1 cellular context compared by ENCODE assay signal in the genomic region with DNA sequence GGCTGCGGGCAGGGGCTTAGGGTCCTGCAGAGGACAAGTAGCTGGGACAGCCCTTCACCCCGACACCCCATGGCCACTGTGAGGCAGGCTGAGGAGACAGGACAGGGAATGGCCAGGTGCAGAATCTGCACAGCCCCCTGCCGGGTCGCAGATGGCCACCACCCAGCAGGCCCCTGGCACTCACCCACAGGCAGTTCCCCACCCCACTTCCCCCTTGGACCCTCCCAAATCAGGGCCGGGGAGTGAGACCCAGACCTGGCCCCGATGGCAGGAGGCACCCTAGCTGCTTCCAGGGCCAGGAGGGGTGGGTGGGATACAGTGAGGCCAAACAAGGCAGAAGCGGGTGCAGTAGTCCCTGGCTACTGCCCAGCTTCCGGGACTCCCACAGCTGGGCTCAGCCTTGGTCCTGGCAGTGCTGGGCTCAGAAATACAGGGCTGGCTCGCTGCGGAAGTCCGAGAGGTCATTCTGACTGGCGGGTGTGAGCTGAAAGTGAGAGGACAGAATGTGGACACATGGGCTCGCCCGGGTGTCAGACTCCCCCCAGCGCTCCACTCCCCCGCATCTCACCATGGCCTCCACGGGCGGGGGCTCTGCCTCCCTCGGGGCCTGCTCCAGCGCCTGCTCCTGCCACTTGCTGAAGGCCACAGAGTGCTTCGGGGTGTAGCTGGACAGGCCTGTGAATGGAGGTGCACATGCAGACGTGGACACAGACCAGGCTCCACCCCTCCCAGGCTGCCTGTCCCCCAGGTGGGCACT.
A peak's percentile ranks its signal among the peaks of the same experiment; 100 is the strongest.
TF ChIP-seq lines count a peak whose summit lies in the region.

No MANE protein-coding gene starts in this region.

TF ChIP-seq in HepG2, 621 proteins besides CTCF, POLR2A, EP300 and RAD21:
- TF ChIP-seq RBFOX2 (IDR thresholded peaks at IDR 0.05; ENCODE audit: low read depth, low read length), result peak; percentile 57; the same call in 1 of the 2 replicates
- peak; percentile 69 for TF ChIP-seq AGO2 (optimal IDR thresholded peaks at IDR 0.05; ENCODE audit: low read depth, low read length)
- no peak for TF ChIP-seq ZBTB8A (CRISPR knock-in tag; IDR thresholded peaks at IDR 0.05; ENCODE audit: borderline replicate concordance, low read depth)
- TF ChIP-seq NFKB2 (CRISPR knock-in tag; IDR thresholded peaks at IDR 0.05; ENCODE audit: borderline replicate concordance), result no peak
- TF ChIP-seq ZFP36 (IDR thresholded peaks at IDR 0.05; ENCODE audit: borderline replicate concordance, low read depth, low read length, partially characterized antibody), result no peak
- TF ChIP-seq, protein P1, sequence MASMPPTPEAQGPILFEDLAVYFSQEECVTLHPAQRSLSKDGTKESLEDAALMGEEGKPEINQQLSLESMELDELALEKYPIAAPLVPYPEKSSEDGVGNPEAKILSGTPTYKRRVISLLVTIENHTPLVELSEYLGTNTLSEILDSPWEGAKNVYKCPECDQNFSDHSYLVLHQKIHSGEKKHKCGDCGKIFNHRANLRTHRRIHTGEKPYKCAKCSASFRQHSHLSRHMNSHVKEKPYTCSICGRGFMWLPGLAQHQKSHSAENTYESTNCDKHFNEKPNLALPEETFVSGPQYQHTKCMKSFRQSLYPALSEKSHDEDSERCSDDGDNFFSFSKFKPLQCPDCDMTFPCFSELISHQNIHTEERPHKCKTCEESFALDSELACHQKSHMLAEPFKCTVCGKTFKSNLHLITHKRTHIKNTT (CRISPR knock-in tag; IDR thresholded peaks at IDR 0.05), result no peak
TF ChIP-seq in HepG2: peak in this region for 2.
